Comparison of ENCODE assay signal across 8 cellular contexts in genomic region chr4:17613761-17614415, GRCh38. TPM values are rescaled to one million over a fixed set of nuclear protein-coding genes. Genes with fewer than 3 reads are reported as not detected.
DNase-seq lines count a peak whose midpoint lies in the region; ATAC-seq and TF ChIP-seq lines count a peak whose summit lies in the region.

No MANE protein-coding gene starts in this region.

- ATAC-seq in GM19468 (IDR thresholded peaks at IDR 0.05; ENCODE audit: extremely low read depth, unreplicated experiment) (peak; percentile 49), HG03520 (IDR thresholded peaks at IDR 0.05; ENCODE audit: unreplicated experiment) (peak; percentile 45)
- peak; percentile 53 to 56 for ATAC-seq in activated CD4-positive, CD25-positive, alpha-beta regulatory T cell treated with anti-CD3 and anti-CD28 coated beads, Interleukin-2, amount 50 U/mL, for 24 hours
- ATAC-seq in naive thymus-derived CD4-positive, alpha-beta T cell = peak; percentile 65

- peaks cover 0 to 5% (median 0%) of the 10 kb centered on the region in 11 donors for H3K9me3 Mint-ChIP-seq in naive thymus-derived CD4-positive, alpha-beta T cell

- H3K27me3 Mint-ChIP-seq in naive thymus-derived CD4-positive, alpha-beta T cell = no peaks in the 10 kb centered on the region

- CTCF ChIA-PET in naive thymus-derived CD4-positive, alpha-beta T cell (lab: Charles Lee) = interaction anchor here (0.7 to 1.7 kb wide), 4 partner anchors 14 to 195 kb away, joined by 3 to 4 read pairs (median 3); no protein-coding TSS in a partner anchor

- H3K27ac Mint-ChIP-seq in naive thymus-derived CD4-positive, alpha-beta T cell = peak overlapping the region; percentile 92 to 99 (median 97)

- DNase-seq in COR-L47 (lab: John Stamatoyannopoulos, UW) (peak; percentile 29), epithelial cell of proximal tubule (ENCODE audit: low read depth) (peak; percentile 1), NCI-H524 (lab: John Stamatoyannopoulos, UW) (no peak), NOMO-1 treated with DMSO at 0.1 percent for 48 hours (lab: John Stamatoyannopoulos, UW; ENCODE audit: unreplicated experiment) (no peak)
- DNase-seq in naive thymus-derived CD4-positive, alpha-beta T cell = peak in 3 of 9 donors; percentile 17 to 32 (median 25)

- peak overlapping the region; percentile 94 for H3K27ac ChIP-seq in naive thymus-derived CD4-positive, alpha-beta T cell (ENCODE audit: low read depth, low read length)

- peaks cover 19 to 27% of the 10 kb centered on the region in 2 donors for H3K4me1 ChIP-seq in naive thymus-derived CD4-positive, alpha-beta T cell (ENCODE audit: control insufficient read depth in 2 of 2, insufficient read depth in 2 of 2, low read length in 2 of 2)

- H3K36me3 Mint-ChIP-seq in naive thymus-derived CD4-positive, alpha-beta T cell = peaks cover 0 to 13% (median 7%) of the 10 kb centered on the region in 5 donors

- H3K27me3 ChIP-seq in naive thymus-derived CD4-positive, alpha-beta T cell (ENCODE audit: control insufficient read depth in 2 of 2, insufficient read depth in 2 of 2, low read length in 2 of 2) = no peaks in the 10 kb centered on the region

- H3K4me3 ChIP-seq in epithelial cell of proximal tubule (ENCODE audit: low read depth, low read length) = peak overlapping the region; percentile 90
- H3K4me3 ChIP-seq in naive thymus-derived CD4-positive, alpha-beta T cell (ENCODE audit: low read length) = peak overlapping the region; percentile 100

- intact Hi-C loops in naive thymus-derived CD4-positive, alpha-beta T cell (cut with micrococcal nuclease) = loop anchor here (1.0 to 10.0 kb wide), 11 partner anchors 17 to 1389 kb away; partner anchors contain the start of genes DCAF16 (in 2 of the 2), LAP3 (in 2 of the 2), NCAPG (in 2 of the 2) and QDPR (in 2 of the 2)

- H3K4me3 Mint-ChIP-seq in naive thymus-derived CD4-positive, alpha-beta T cell = peak overlapping the region; percentile 86 to 100 (median 96)

- POLR2A ChIA-PET in naive thymus-derived CD4-positive, alpha-beta T cell (lab: Charles Lee) = interaction anchor here (0.6 to 2.5 kb wide), 14 partner anchors 10 to 1004 kb away, joined by 3 to 17 read pairs (median 4); partner anchors contain the start of genes DCAF16, LAP3 and NCAPG

- peaks cover 16 to 50% (median 37%) of the 10 kb centered on the region in 7 donors for H3K4me1 Mint-ChIP-seq in naive thymus-derived CD4-positive, alpha-beta T cell

- no peaks in the 10 kb centered on the region for H3K9me3 ChIP-seq in naive thymus-derived CD4-positive, alpha-beta T cell (ENCODE audit: control insufficient read depth in 2 of 3, low read length in 3 of 3)

- TF ChIP-seq CTCF in epithelial cell of proximal tubule (conservative IDR thresholded peaks at IDR 0.05; ENCODE audit: low read depth, low read length) = no peak

- peaks cover 0 to 20% (median 0%) of the 10 kb centered on the region in 3 experiments for H3K36me3 ChIP-seq in naive thymus-derived CD4-positive, alpha-beta T cell (ENCODE audit: control insufficient read depth in 2 of 3, insufficient read depth in 3 of 3, low read length in 3 of 3)

RNA-seq across cellular contexts. Expression of gene MED28, which starts 0.6 kb away (rescaled TPM):
- total RNA-seq in epithelial cell of proximal tubule = 6.9 and 8.9 TPM in 2 replicates
- total RNA-seq in naive thymus-derived CD4-positive, alpha-beta T cell = 10 to 100 TPM; 50.1 to 82.1 (median 55.7) TPM
- polyA plus RNA-seq in naive thymus-derived CD4-positive, alpha-beta T cell = 10 to 100 TPM; 42.1 to 42.8 TPM

RNA-seq across cellular contexts. Expression of gene LAP3, which starts 36.9 kb away (rescaled TPM):
- 75.8 and 88.1 TPM in 2 replicates for total RNA-seq in epithelial cell of proximal tubule
- total RNA-seq in naive thymus-derived CD4-positive, alpha-beta T cell = 100 to 1,000 TPM in 1 of 5 experiments, 10 to 100 TPM in 4; 25.2 to 142 (median 54.9) TPM
- 10 to 100 TPM; 41.8 to 49.6 TPM for polyA plus RNA-seq in naive thymus-derived CD4-positive, alpha-beta T cell

Comparison
In these comparisons a context has a peak if more than half of its experiments do, and no peak if none do; other contexts are left out.
1. DNase-seq: peak in COR-L47 (single experiment) and epithelial cell of proximal tubule (single experiment); none in NCI-H524 (0 of 2) and NOMO-1 treated with DMSO at 0.1 percent for 48 hours (single experiment).
2. Peak in every context shown above with its lines, with median percentiles within 50 percentile points of each other: ATAC-seq.